In genomic region chr12:47811581-47812484, GRCh38 we compare ENCODE assay signal across 8 cellular contexts. TPM values are rescaled to one million over a fixed set of nuclear protein-coding genes. Genes with fewer than 3 reads are reported as not detected.
DNase-seq lines count a peak whose midpoint lies in the region; ATAC-seq, FAIRE-seq and TF ChIP-seq lines count a peak whose summit lies in the region.

No MANE protein-coding gene starts in this region.

- no peaks in the 10 kb centered on the region for H3K36me3 ChIP-seq in CD8-positive, alpha-beta T cell (ENCODE audit: insufficient read depth, low read length)
- H3K36me3 ChIP-seq in neutrophil = no peaks in the 10 kb centered on the region

- intact Hi-C loops in CD8-positive, alpha-beta T cell (cut with DNase I, micrococcal nuclease) = loop anchor here (2.0 to 10.0 kb wide), 9 partner anchors 15 to 1820 kb away; partner anchors contain the start of genes SENP1 (in 2 of the 2), SLC38A2 (in 2 of the 2) and SCAF11 (in 1 of the 2)

- H3K27ac Mint-ChIP-seq in CD8-positive, alpha-beta T cell = peak overlapping the region; percentile 98

- H3K4me1 Mint-ChIP-seq in CD8-positive, alpha-beta T cell (ENCODE audit: low read depth) = peaks cover 93% of the 10 kb centered on the region

- no peaks in the 10 kb centered on the region for H3K27me3 Mint-ChIP-seq in CD8-positive, alpha-beta T cell (ENCODE audit: low read depth)

- no peaks in the 10 kb centered on the region for H3K36me3 Mint-ChIP-seq in CD8-positive, alpha-beta T cell

- no peak for FAIRE-seq in RCC 7860 (lab: Jason Lieb, UNC)

- POLR2A ChIA-PET in CD8-positive, alpha-beta T cell (lab: Charles Lee) = interaction anchor here (0.8 to 9.0 kb wide), 8 partner anchors 8 to 32 kb away, joined by 3 to 70 read pairs (median 9); partner anchors contain the start of gene HDAC7

- TF ChIP-seq CTCF in CD8-positive, alpha-beta T cell (IDR thresholded peaks at IDR 0.05) = no peak
- no peak for TF ChIP-seq CTCF in neutrophil (IDR thresholded peaks at IDR 0.05)

- peak overlapping the region; percentile 65 for H3K27ac ChIP-seq in CD8-positive, alpha-beta T cell (ENCODE audit: low read depth, low read length)
- peak overlapping the region; percentile 93 for H3K27ac ChIP-seq in neutrophil

- H3K4me3 Mint-ChIP-seq in CD8-positive, alpha-beta T cell = peak overlapping the region; percentile 82

- H3K4me3 ChIP-seq in CD8-positive, alpha-beta T cell (ENCODE audit: low read depth, low read length) = peak overlapping the region; percentile 59
- H3K4me3 ChIP-seq in neutrophil (ENCODE audit: low read depth in 1 of 2, low read length in 1 of 2) = peak overlapping the region; percentile 71 to 77

- H3K27me3 ChIP-seq in CD8-positive, alpha-beta T cell (ENCODE audit: insufficient read depth, low read length) = no peaks in the 10 kb centered on the region
- H3K27me3 ChIP-seq in neutrophil = no peaks in the 10 kb centered on the region

- CTCF ChIA-PET in CD8-positive, alpha-beta T cell (lab: Charles Lee) = interaction anchor here (1.6 to 31.7 kb wide), 8 partner anchors 10 to 97 kb away, joined by 5 to 728 read pairs (median 11); no protein-coding TSS in a partner anchor

- ATAC-seq in CD8-positive, alpha-beta T cell = no peak
- ATAC-seq in esophagus mucosa = peak; percentile 3
- ATAC-seq in HG03039 (IDR thresholded peaks at IDR 0.05; ENCODE audit: unreplicated experiment) = no peak
- ATAC-seq in HG02973 (IDR thresholded peaks at IDR 0.05; ENCODE audit: unreplicated experiment) = no peak
- ATAC-seq in HG03520 (IDR thresholded peaks at IDR 0.05; ENCODE audit: unreplicated experiment) = no peak

- H3K9me3 Mint-ChIP-seq in CD8-positive, alpha-beta T cell = no peaks in the 10 kb centered on the region

- no peak for DNase-seq in CD8-positive, alpha-beta T cell
- peak; percentile 35 for DNase-seq in RCC 7860 (ENCODE audit: low spot score)
- DNase-seq in GM19240 (ENCODE audit: insufficient read length, low spot score) = no peak

- no peaks in the 10 kb centered on the region for H3K9me3 ChIP-seq in CD8-positive, alpha-beta T cell (ENCODE audit: low read length)
- no peaks in the 10 kb centered on the region for H3K9me3 ChIP-seq in neutrophil

- peaks cover 95% of the 10 kb centered on the region for H3K4me1 ChIP-seq in CD8-positive, alpha-beta T cell (ENCODE audit: insufficient read depth, low read length)
- H3K4me1 ChIP-seq in neutrophil (ENCODE audit: control insufficient read depth in 1 of 2, insufficient read depth in 1 of 2, low read depth in 1 of 2, low read length in 1 of 2) = peaks cover 97 to 99% of the 10 kb centered on the region in 2 experiments

RNA-seq across cellular contexts. Expression of gene HDAC7, which starts 7.9 kb away (rescaled TPM):
- total RNA-seq in CD8-positive, alpha-beta T cell = 10 to 100 TPM; 87.3 to 91.4 TPM
- total RNA-seq in esophagus mucosa = 25.1 TPM

RNA-seq across cellular contexts. Expression of gene SLC48A1, which starts 38.8 kb away (rescaled TPM):
- total RNA-seq in CD8-positive, alpha-beta T cell = 1 to 10 TPM; 4.3 to 5.5 TPM
- 19.8 TPM for total RNA-seq in esophagus mucosa

RNA-seq across cellular contexts. Expression of gene RAPGEF3, which starts 53.2 kb away (rescaled TPM):
- under 1 TPM; 0.14 to 0.25 TPM for total RNA-seq in CD8-positive, alpha-beta T cell
- total RNA-seq in esophagus mucosa = 16.5 TPM

Comparison
In these comparisons a context has a peak if more than half of its experiments do, and no peak if none do; other contexts are left out.
1. RNA of gene RAPGEF3, which starts 53.2 kb away (total RNA-seq): 16.5 TPM in esophagus mucosa (single experiment); 0.14 to 0.25 TPM in CD8-positive, alpha-beta T cell; every median in the first group is over 10 times any median in the second.